Comparison of ENCODE assay signal across 1 cellular context in the genomic region with DNA sequence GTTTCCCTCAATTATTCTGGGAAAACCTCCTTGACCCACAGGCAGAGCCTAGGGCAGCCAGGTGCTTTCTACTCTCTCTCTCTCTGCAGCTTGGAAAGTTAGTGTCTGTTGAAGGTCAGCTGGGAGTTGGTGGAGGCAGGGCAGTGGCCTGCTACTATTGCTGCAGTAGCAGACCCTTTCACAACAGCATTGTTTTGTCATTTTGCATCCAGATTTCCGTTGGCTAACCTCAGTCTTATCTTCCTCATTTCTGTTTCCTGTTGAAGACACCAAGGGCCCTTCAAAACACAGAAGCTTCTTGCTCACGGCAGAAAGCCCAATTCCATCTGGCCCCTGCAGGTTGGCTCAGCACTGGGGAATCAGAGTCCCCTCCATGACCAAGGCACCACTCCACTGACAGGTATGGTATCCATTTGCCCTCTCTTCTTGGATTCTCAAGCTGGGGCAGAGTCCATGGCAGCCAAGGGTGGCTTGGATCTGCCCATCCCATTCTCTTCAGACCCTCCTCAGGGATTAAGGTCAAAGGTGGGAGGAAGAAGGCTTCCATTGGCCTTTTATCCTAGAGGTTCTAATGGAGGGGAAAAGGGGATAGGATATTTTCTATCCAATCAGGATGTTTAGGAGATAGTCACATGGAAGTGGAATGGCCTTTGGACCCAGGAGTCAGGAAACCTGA.
TF ChIP-seq lines count a peak whose summit lies in the region.

No MANE protein-coding gene starts in this region.

TF ChIP-seq in K562, 482 proteins besides CTCF, POLR2A, EP300 and RAD21 (continued from another document and continues in another):
- TF ChIP-seq NR1H2 (CRISPR knock-in tag; IDR thresholded peaks at IDR 0.05): no peak
- TF ChIP-seq GATAD2B (IDR thresholded peaks at IDR 0.05; ENCODE audit: borderline replicate concordance): no peak
- TF ChIP-seq GABPA (tag; conservative IDR thresholded peaks at IDR 0.05; ENCODE audit: low read depth): peak; percentile 68
- TF ChIP-seq, protein P1, sequence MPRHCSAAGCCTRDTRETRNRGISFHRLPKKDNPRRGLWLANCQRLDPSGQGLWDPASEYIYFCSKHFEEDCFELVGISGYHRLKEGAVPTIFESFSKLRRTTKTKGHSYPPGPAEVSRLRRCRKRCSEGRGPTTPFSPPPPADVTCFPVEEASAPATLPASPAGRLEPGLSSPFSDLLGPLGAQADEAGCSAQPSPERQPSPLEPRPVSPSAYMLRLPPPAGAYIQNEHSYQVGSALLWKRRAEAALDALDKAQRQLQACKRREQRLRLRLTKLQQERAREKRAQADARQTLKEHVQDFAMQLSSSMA (CRISPR knock-in tag; IDR thresholded peaks at IDR 0.05): no peak
- no peak for TF ChIP-seq HMGN3 (IDR thresholded peaks at IDR 0.05; ENCODE audit: borderline replicate concordance, extremely low read depth, insufficient read length, low read depth, low read length)
- no peak for TF ChIP-seq ATF1 (CRISPR knock-in tag; IDR thresholded peaks at IDR 0.05)
- peak; percentile 60 for TF ChIP-seq ATF1 (tag; IDR thresholded peaks at IDR 0.05)
- no peak for TF ChIP-seq TCF7L2 (IDR thresholded peaks at IDR 0.05; ENCODE audit: low read depth, low read length)
- no peak for TF ChIP-seq ZNF239 (CRISPR knock-in tag; IDR thresholded peaks at IDR 0.05)
- TF ChIP-seq, protein P2, sequence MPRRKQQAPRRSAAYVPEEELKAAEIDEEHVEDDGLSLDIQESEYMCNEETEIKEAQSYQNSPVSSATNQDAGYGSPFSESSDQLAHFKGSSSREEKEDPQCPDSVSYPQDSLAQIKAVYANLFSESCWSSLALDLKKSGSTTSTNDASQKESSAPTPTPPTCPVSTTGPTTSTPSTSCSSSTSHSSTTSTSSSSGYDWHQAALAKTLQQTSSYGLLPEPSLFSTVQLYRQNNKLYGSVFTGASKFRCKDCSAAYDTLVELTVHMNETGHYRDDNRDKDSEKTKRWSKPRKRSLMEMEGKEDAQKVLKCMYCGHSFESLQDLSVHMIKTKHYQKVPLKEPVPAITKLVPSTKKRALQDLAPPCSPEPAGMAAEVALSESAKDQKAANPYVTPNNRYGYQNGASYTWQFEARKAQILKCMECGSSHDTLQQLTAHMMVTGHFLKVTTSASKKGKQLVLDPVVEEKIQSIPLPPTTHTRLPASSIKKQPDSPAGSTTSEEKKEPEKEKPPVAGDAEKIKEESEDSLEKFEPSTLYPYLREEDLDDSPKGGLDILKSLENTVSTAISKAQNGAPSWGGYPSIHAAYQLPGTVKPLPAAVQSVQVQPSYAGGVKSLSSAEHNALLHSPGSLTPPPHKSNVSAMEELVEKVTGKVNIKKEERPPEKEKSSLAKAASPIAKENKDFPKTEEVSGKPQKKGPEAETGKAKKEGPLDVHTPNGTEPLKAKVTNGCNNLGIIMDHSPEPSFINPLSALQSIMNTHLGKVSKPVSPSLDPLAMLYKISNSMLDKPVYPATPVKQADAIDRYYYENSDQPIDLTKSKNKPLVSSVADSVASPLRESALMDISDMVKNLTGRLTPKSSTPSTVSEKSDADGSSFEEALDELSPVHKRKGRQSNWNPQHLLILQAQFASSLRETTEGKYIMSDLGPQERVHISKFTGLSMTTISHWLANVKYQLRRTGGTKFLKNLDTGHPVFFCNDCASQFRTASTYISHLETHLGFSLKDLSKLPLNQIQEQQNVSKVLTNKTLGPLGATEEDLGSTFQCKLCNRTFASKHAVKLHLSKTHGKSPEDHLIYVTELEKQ (CRISPR knock-in tag; IDR thresholded peaks at IDR 0.05): no peak
- TF ChIP-seq, protein P3, sequence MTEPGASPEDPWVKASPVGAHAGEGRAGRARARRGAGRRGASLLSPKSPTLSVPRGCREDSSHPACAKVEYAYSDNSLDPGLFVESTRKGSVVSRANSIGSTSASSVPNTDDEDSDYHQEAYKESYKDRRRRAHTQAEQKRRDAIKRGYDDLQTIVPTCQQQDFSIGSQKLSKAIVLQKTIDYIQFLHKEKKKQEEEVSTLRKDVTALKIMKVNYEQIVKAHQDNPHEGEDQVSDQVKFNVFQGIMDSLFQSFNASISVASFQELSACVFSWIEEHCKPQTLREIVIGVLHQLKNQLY (CRISPR knock-in tag; conservative IDR thresholded peaks at IDR 0.05): no peak
- TF ChIP-seq, protein P4, sequence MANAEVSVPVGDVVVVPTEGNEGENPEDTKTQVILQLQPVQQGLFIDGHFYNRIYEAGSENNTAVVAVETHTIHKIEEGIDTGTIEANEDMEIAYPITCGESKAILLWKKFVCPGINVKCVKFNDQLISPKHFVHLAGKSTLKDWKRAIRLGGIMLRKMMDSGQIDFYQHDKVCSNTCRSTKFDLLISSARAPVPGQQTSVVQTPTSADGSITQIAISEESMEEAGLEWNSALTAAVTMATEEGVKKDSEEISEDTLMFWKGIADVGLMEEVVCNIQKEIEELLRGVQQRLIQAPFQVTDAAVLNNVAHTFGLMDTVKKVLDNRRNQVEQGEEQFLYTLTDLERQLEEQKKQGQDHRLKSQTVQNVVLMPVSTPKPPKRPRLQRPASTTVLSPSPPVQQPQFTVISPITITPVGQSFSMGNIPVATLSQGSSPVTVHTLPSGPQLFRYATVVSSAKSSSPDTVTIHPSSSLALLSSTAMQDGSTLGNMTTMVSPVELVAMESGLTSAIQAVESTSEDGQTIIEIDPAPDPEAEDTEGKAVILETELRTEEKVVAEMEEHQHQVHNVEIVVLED (CRISPR knock-in tag; IDR thresholded peaks at IDR 0.05): no peak
- peak; percentile 83 for TF ChIP-seq ARID1B (IDR thresholded peaks at IDR 0.05)
- peak; percentile 60; the same call in 1 of the 2 replicates for TF ChIP-seq HLTF (IDR thresholded peaks at IDR 0.05)
- peak; percentile 82 for TF ChIP-seq TBP (optimal IDR thresholded peaks at IDR 0.05; ENCODE audit: low read depth, low read length)
- no peak for TF ChIP-seq ZSCAN29 (IDR thresholded peaks at IDR 0.05)
- TF ChIP-seq, protein P5, sequence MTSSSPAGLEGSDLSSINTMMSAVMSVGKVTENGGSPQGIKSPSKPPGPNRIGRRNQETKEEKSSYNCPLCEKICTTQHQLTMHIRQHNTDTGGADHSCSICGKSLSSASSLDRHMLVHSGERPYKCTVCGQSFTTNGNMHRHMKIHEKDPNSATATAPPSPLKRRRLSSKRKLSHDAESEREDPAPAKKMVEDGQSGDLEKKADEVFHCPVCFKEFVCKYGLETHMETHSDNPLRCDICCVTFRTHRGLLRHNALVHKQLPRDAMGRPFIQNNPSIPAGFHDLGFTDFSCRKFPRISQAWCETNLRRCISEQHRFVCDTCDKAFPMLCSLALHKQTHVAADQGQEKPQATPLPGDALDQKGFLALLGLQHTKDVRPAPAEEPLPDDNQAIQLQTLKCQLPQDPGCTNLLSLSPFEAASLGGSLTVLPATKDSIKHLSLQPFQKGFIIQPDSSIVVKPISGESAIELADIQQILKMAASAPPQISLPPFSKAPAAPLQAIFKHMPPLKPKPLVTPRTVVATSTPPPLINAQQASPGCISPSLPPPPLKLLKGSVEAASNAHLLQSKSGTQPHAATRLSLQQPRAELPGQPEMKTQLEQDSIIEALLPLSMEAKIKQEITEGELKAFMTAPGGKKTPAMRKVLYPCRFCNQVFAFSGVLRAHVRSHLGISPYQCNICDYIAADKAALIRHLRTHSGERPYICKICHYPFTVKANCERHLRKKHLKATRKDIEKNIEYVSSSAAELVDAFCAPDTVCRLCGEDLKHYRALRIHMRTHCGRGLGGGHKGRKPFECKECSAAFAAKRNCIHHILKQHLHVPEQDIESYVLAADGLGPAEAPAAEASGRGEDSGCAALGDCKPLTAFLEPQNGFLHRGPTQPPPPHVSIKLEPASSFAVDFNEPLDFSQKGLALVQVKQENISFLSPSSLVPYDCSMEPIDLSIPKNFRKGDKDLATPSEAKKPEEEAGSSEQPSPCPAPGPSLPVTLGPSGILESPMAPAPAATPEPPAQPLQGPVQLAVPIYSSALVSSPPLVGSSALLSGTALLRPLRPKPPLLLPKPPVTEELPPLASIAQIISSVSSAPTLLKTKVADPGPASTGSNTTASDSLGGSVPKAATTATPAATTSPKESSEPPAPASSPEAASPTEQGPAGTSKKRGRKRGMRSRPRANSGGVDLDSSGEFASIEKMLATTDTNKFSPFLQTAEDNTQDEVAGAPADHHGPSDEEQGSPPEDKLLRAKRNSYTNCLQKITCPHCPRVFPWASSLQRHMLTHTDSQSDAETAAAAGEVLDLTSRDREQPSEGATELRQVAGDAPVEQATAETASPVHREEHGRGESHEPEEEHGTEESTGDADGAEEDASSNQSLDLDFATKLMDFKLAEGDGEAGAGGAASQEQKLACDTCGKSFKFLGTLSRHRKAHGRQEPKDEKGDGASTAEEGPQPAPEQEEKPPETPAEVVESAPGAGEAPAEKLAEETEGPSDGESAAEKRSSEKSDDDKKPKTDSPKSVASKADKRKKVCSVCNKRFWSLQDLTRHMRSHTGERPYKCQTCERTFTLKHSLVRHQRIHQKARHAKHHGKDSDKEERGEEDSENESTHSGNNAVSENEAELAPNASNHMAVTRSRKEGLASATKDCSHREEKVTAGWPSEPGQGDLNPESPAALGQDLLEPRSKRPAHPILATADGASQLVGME (CRISPR knock-in tag; IDR thresholded peaks at IDR 0.05): no peak
- TF ChIP-seq CREM (IDR thresholded peaks at IDR 0.05; ENCODE audit: low read depth): peak; percentile 34; the same call in 1 of the 2 replicates
- TF ChIP-seq, protein P6, sequence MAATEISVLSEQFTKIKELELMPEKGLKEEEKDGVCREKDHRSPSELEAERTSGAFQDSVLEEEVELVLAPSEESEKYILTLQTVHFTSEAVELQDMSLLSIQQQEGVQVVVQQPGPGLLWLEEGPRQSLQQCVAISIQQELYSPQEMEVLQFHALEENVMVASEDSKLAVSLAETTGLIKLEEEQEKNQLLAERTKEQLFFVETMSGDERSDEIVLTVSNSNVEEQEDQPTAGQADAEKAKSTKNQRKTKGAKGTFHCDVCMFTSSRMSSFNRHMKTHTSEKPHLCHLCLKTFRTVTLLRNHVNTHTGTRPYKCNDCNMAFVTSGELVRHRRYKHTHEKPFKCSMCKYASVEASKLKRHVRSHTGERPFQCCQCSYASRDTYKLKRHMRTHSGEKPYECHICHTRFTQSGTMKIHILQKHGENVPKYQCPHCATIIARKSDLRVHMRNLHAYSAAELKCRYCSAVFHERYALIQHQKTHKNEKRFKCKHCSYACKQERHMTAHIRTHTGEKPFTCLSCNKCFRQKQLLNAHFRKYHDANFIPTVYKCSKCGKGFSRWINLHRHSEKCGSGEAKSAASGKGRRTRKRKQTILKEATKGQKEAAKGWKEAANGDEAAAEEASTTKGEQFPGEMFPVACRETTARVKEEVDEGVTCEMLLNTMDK (IDR thresholded peaks at IDR 0.05; ENCODE audit: borderline replicate concordance, insufficient read depth, low read depth, low read length, poor library complexity, severe bottlenecking): no peak
- no peak; the same call in 1 of the 2 replicates for TF ChIP-seq GTF2F1 (IDR thresholded peaks at IDR 0.05; ENCODE audit: low read depth, low read length)
- TF ChIP-seq SMARCE1 (IDR thresholded peaks at IDR 0.05): peak; percentile 60; the same call in 1 of the 2 replicates
- TF ChIP-seq, protein P7, sequence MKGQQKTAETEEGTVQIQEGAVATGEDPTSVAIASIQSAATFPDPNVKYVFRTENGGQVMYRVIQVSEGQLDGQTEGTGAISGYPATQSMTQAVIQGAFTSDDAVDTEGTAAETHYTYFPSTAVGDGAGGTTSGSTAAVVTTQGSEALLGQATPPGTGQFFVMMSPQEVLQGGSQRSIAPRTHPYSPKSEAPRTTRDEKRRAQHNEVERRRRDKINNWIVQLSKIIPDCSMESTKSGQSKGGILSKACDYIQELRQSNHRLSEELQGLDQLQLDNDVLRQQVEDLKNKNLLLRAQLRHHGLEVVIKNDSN (CRISPR knock-in tag; IDR thresholded peaks at IDR 0.05): no peak
- TF ChIP-seq, protein P8, sequence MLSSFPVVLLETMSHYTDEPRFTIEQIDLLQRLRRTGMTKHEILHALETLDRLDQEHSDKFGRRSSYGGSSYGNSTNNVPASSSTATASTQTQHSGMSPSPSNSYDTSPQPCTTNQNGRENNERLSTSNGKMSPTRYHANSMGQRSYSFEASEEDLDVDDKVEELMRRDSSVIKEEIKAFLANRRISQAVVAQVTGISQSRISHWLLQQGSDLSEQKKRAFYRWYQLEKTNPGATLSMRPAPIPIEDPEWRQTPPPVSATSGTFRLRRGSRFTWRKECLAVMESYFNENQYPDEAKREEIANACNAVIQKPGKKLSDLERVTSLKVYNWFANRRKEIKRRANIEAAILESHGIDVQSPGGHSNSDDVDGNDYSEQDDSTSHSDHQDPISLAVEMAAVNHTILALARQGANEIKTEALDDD (IDR thresholded peaks at IDR 0.05): peak; percentile 66; the same call in 1 of the 2 replicates
- TF ChIP-seq YY1 (IDR thresholded peaks at IDR 0.05; ENCODE audit: borderline replicate concordance in 1 of 3, control insufficient read depth in 1 of 3, extremely low read depth in 1 of 3, insufficient read depth in 3 of 3, insufficient read length in 1 of 3, insufficient replicate concordance in 2 of 3, low read depth in 1 of 3, low read length in 2 of 3): peak in 1 of 3 experiments; percentile 59
- TF ChIP-seq BRD9 (IDR thresholded peaks at IDR 0.05; ENCODE audit: low read depth, partially characterized antibody): no peak
- TF ChIP-seq, protein P9, sequence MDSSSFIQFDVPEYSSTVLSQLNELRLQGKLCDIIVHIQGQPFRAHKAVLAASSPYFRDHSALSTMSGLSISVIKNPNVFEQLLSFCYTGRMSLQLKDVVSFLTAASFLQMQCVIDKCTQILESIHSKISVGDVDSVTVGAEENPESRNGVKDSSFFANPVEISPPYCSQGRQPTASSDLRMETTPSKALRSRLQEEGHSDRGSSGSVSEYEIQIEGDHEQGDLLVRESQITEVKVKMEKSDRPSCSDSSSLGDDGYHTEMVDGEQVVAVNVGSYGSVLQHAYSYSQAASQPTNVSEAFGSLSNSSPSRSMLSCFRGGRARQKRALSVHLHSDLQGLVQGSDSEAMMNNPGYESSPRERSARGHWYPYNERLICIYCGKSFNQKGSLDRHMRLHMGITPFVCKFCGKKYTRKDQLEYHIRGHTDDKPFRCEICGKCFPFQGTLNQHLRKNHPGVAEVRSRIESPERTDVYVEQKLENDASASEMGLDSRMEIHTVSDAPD (CRISPR knock-in tag; IDR thresholded peaks at IDR 0.05): no peak
- no peak for TF ChIP-seq ZC3H11A (IDR thresholded peaks at IDR 0.05; ENCODE audit: low read depth, low read length)
- TF ChIP-seq, protein P10, sequence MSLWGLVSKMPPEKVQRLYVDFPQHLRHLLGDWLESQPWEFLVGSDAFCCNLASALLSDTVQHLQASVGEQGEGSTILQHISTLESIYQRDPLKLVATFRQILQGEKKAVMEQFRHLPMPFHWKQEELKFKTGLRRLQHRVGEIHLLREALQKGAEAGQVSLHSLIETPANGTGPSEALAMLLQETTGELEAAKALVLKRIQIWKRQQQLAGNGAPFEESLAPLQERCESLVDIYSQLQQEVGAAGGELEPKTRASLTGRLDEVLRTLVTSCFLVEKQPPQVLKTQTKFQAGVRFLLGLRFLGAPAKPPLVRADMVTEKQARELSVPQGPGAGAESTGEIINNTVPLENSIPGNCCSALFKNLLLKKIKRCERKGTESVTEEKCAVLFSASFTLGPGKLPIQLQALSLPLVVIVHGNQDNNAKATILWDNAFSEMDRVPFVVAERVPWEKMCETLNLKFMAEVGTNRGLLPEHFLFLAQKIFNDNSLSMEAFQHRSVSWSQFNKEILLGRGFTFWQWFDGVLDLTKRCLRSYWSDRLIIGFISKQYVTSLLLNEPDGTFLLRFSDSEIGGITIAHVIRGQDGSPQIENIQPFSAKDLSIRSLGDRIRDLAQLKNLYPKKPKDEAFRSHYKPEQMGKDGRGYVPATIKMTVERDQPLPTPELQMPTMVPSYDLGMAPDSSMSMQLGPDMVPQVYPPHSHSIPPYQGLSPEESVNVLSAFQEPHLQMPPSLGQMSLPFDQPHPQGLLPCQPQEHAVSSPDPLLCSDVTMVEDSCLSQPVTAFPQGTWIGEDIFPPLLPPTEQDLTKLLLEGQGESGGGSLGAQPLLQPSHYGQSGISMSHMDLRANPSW (CRISPR knock-in tag; IDR thresholded peaks at IDR 0.05): no peak
